23 cellular contexts compared by ENCODE assay signal in genomic region chr3:142934128-142934896, GRCh38. TPM values are rescaled to one million over a fixed set of nuclear protein-coding genes. Genes with fewer than 3 reads are reported as not detected.
"Had no signal": no experiment of that assay in that cellular context is flagged by ENCODE, and none has a peak within 500 bp of the region (broad histone marks: within the 10 kb centered on the region; RNA-seq: fewer than 3 reads in every experiment).

No MANE protein-coding gene starts in this region.

- H3K27ac ChIP-seq: RWPE1 had no signal

- ATAC-seq: Panc1, PC-3 had no signal

- DNase-seq: KBM-7, NCI-H1092, NCI-H1105 treated with DMSO at 0.1 percent for 48 hours, NCI-H1417 treated with DMSO at 0.1 percent for 48 hours, NCI-H146, NCI-H1694 treated with DMSO at 0.1 percent for 48 hours, NCI-H1930, NCI-H2081, NCI-H2107, NCI-H2227 treated with DMSO at 0.1 percent for 48 hours, NCI-H524, NCI-H526 treated with DMSO at 0.1 percent for 48 hours, NCI-H748 treated with DMSO at 0.1 percent for 48 hours, PC-3, SHP77, SK-N-SH, SW 1271 had no signal

- H3K9ac ChIP-seq: SK-N-SH had no signal

- H3K4me2 ChIP-seq: SK-N-SH had no signal

- H3K9me3 ChIP-seq: SK-N-SH had no signal

RNA-seq across cellular contexts. Expression of gene PAQR9, which starts 29.2 kb away (rescaled TPM):
- total RNA-seq: LHCN-M2, MCF 10A, OCI-LY7, PC-3 had no signal
- polyA plus RNA-seq: IgD-negative memory B cell had no signal

RNA-seq across cellular contexts. Expression of gene PCOLCE2, which starts 45.4 kb away (rescaled TPM):
- total RNA-seq: OCI-LY7 had no signal
- polyA plus RNA-seq: IgD-negative memory B cell had no signal
